8 cellular contexts compared by ENCODE assay signal in genomic region chr5:139638090-139638735, GRCh38. TPM values are rescaled to one million over a fixed set of nuclear protein-coding genes. Genes with fewer than 3 reads are reported as not detected.
DNase-seq lines count a peak whose midpoint lies in the region; ATAC-seq and TF ChIP-seq lines count a peak whose summit lies in the region.

No MANE protein-coding gene starts in this region.

- no peaks in the 10 kb centered on the region for H3K27me3 Mint-ChIP-seq in activated naive CD8-positive, alpha-beta T cell

- peak overlapping the region; percentile 53 for H3K4me3 Mint-ChIP-seq in activated naive CD8-positive, alpha-beta T cell

- no peaks in the 10 kb centered on the region for H3K36me3 Mint-ChIP-seq in activated naive CD8-positive, alpha-beta T cell

- no peaks in the 10 kb centered on the region for H3K9me3 Mint-ChIP-seq in activated naive CD8-positive, alpha-beta T cell (ENCODE audit: low read depth)

- peak overlapping the region; percentile 79 for H2AFZ ChIP-seq in osteoblast (ENCODE audit: low read length)

- CTCF ChIA-PET in GM10248 (lab: Yijun Ruan, JAX): interaction anchor here (0.6 to 18.6 kb wide), 14 partner anchors 11 to 331 kb away, joined by 3 to 439 read pairs (median 7); partner anchors contain the start of gene CXXC5

- TF ChIP-seq CTCF in AG09309 (IDR thresholded peaks at IDR 0.05; ENCODE audit: control insufficient read depth, insufficient read depth, low read depth, low read length, missing control alignments) (no peak), GM10248 (IDR thresholded peaks at IDR 0.05; ENCODE audit: control extremely low read depth, extremely low read depth, low read depth, missing control alignments) (no peak), cardiac muscle cell (IDR thresholded peaks at IDR 0.05; ENCODE audit: low read depth, low read length) (no peak), osteoblast (IDR thresholded peaks at IDR 0.05; ENCODE audit: extremely low read depth, low read depth, low read length) (no peak)

- H3K36me3 ChIP-seq in cardiac muscle cell (no peaks in the 10 kb centered on the region), osteoblast (ENCODE audit: insufficient read depth, low read length) (no peaks in the 10 kb centered on the region)

- no peak for ATAC-seq in HG02763 (IDR thresholded peaks at IDR 0.05; ENCODE audit: unreplicated experiment)
- no peak for ATAC-seq in GM18858 (IDR thresholded peaks at IDR 0.05; ENCODE audit: unreplicated experiment)

- peak; percentile 64 for DNase-seq in AG09309 (ENCODE audit: low read depth)
- peak; percentile 58 for DNase-seq in GM10248 (ENCODE audit: extremely low spot score)
- peak; percentile 35 for DNase-seq in MV-4-11 (lab: John Stamatoyannopoulos, UW)
- peak in 1 of 2 donors; percentile 77 for DNase-seq in cardiac muscle cell (ENCODE audit: low read depth in 1 of 2, low spot score in 1 of 2)
- peak; percentile 99 for DNase-seq in osteoblast (ENCODE audit: insufficient read length, low spot score, missing footprints)

- peak overlapping the region; percentile 81 for H3K4me2 ChIP-seq in osteoblast (ENCODE audit: insufficient read depth, low read length)

- peaks cover 12% of the 10 kb centered on the region for H3K79me2 ChIP-seq in osteoblast (ENCODE audit: insufficient read depth, low read length)

- POLR2A ChIA-PET in GM10248 (lab: Yijun Ruan, JAX): interaction anchor here (1.7 to 4.2 kb wide), 2 partner anchors 11 to 14 kb away, joined by 10 to 31 read pairs; partner anchors contain the start of gene CXXC5

- H3K27ac ChIP-seq in cardiac muscle cell (peak overlapping the region; percentile 36), osteoblast (ENCODE audit: low read depth, low read length) (peak overlapping the region; percentile 96)

- peak overlapping the region; percentile 48 for H3K4me3 ChIP-seq in AG09309 (ENCODE audit: control insufficient read depth, low read depth, low read length)
- peak overlapping the region; percentile 12 for H3K4me3 ChIP-seq in cardiac muscle cell
- peak overlapping the region; percentile 69 for H3K4me3 ChIP-seq in osteoblast (ENCODE audit: insufficient read depth, low read length)

- H3K9me3 ChIP-seq in cardiac muscle cell (ENCODE audit: low read depth): no peaks in the 10 kb centered on the region
- H3K9me3 ChIP-seq in osteoblast (ENCODE audit: low read depth, low read length): no peaks in the 10 kb centered on the region

- no peak overlapping the region for H3K27ac Mint-ChIP-seq in activated naive CD8-positive, alpha-beta T cell

- peaks cover 28% of the 10 kb centered on the region for H3K4me1 ChIP-seq in cardiac muscle cell (ENCODE audit: low read depth)
- peaks cover 51% of the 10 kb centered on the region for H3K4me1 ChIP-seq in osteoblast (ENCODE audit: insufficient read depth, low read length)

- no peaks in the 10 kb centered on the region for H3K27me3 ChIP-seq in cardiac muscle cell
- H3K27me3 ChIP-seq in osteoblast (ENCODE audit: insufficient read depth, low read length): no peaks in the 10 kb centered on the region

- peaks cover 5% of the 10 kb centered on the region for H4K20me1 ChIP-seq in osteoblast (ENCODE audit: insufficient read depth, low read length)

- peaks cover 36% of the 10 kb centered on the region for H3K4me1 Mint-ChIP-seq in activated naive CD8-positive, alpha-beta T cell (ENCODE audit: low read depth)

RNA-seq across cellular contexts. Expression of gene CXXC5, which starts 9.9 kb away (rescaled TPM):
- total RNA-seq in cardiac muscle cell (91.9 and 122 TPM in 2 replicates), osteoblast (186 and 210 TPM in 2 replicates)
- polyA plus RNA-seq in cardiac muscle cell: 70.4 and 79.4 TPM in 2 replicates

Comparison
In these comparisons a context has a peak if more than half of its experiments do, and no peak if none do; other contexts are left out.
1. H3K4me3 ChIP-seq: peak in every context shown above with its lines; median percentile 69 in osteoblast; 48 in AG09309; 12 in cardiac muscle cell.